ENCODE assay signal across 1 cellular context in genomic region chr2:177265386-177265690, GRCh38.
TF ChIP-seq lines count a peak whose summit lies in the region.

No MANE protein-coding gene starts in this region.

TF ChIP-seq in A549, 52 proteins besides CTCF, POLR2A, EP300 and RAD21 (continued from another document):
- TF ChIP-seq PBX3 (IDR thresholded peaks at IDR 0.05) (no peak), CHD4 (IDR thresholded peaks at IDR 0.05; ENCODE audit: borderline replicate concordance) (no peak), SMC3 (IDR thresholded peaks at IDR 0.05) (peak; percentile 9; the same call in 1 of the 3 replicates), HOXB13 (CRISPR knock-in tag; IDR thresholded peaks at IDR 0.05; ENCODE audit: low read depth) (no peak), FOSL2 (IDR thresholded peaks at IDR 0.05) (no peak), FOSL2 (CRISPR knock-in tag; IDR thresholded peaks at IDR 0.05) (no peak), HES2 (IDR thresholded peaks at IDR 0.05) (no peak), BCL3 (IDR thresholded peaks at IDR 0.05) (no peak), PHF8 (IDR thresholded peaks at IDR 0.05; ENCODE audit: borderline replicate concordance, low read depth) (no peak), NFE2L2 (conservative IDR thresholded peaks at IDR 0.05; ENCODE audit: low read length) (no peak), ZFP36 (IDR thresholded peaks at IDR 0.05; ENCODE audit: borderline replicate concordance, partially characterized antibody) (no peak), EHF (CRISPR knock-in tag; IDR thresholded peaks at IDR 0.05) (no peak), HOXB5 (CRISPR knock-in tag; IDR thresholded peaks at IDR 0.05) (0 out of 2 replicates have a peak, but pooled peaks have one; percentile 51), E2F6 (IDR thresholded peaks at IDR 0.05; ENCODE audit: borderline replicate concordance, low read depth) (0 out of 2 replicates have a peak, but pooled peaks have one; percentile 41)
TF ChIP-seq in A549: peak in this region for 3.
